Comparison of ENCODE assay signal across 8 cellular contexts in the genomic region with DNA sequence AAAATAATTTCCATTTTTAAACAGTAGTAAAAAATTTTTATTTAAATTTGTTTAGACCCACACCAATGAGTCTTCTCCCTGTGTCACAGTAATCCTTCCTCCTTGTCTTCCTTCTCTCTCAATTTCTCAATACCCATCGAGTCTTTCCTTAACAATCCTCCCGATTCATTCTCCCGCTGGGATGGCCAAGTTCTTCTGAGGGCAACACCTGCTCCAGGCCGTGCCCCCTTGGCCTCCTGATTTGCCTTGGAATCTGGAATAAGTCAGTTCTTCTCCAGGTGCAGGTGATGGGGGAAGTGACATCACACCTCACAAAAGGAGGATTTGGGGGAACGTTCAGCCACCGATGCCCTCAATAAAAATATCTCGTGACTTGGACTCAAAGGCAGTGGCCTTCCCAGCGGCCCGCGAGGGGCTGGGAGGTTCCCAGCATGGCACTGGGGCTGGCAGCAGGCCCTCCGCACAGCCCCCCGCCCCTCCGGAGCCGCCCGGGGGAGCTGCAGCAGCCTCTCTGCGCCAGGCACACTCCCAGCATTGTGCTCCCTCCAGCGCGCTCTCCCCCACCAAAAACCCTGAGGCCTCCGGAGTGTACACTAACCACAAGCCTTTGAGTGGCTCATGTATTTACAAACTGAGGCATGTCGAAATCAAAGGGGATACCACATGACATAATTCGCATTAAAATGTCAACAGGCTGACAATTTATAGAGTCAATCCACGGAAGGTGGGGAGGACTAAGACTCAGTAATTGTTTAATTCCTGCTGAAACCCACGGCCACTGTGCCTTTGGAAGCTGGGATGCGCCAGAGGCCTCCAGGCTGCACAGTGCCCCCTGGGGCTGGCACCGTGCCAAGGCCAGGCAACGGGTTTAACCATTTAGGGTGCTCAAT.
DNase-seq lines count a peak whose midpoint lies in the region; ATAC-seq and TF ChIP-seq lines count a peak whose summit lies in the region.

No MANE protein-coding gene starts in this region.

- peak overlapping the region; percentile 40 for H3K27ac ChIP-seq in upper lobe of right lung

- no peaks in the 10 kb centered on the region for H3K9me3 ChIP-seq in upper lobe of right lung

- no peaks in the 10 kb centered on the region for H3K36me3 ChIP-seq in upper lobe of right lung

- DNase-seq in NCI-H82 (lab: John Stamatoyannopoulos, UW): peak; percentile 44
- DNase-seq in NCI-H82 treated with DMSO at 0.1 percent for 48 hours (lab: John Stamatoyannopoulos, UW; ENCODE audit: unreplicated experiment): no peak
- DNase-seq in NCI-H774 (lab: John Stamatoyannopoulos, UW): peak; percentile 45
- peak; percentile 83 for DNase-seq in upper lobe of right lung
- no peak for DNase-seq in cerebellar nuclear complex (lab: John Stamatoyannopoulos, UW)
- no peak for DNase-seq in stimulated activated CD4-positive, alpha-beta T cell treated with anti-CD3 and anti-CD28 coated beads, Interleukin-2, amount 100 ng/mL, for 48 hours
- no peak for DNase-seq in ecto neural progenitor cell (ENCODE audit: low spot score)

- intact Hi-C loops in upper lobe of right lung (cut with DNase I): no loop called here

- ATAC-seq in esophagus mucosa (peak; percentile 92), upper lobe of right lung (peak; percentile 86)

- H3K4me3 ChIP-seq in upper lobe of right lung: peak overlapping the region; percentile 27

- no peak for TF ChIP-seq CTCF in upper lobe of right lung (IDR thresholded peaks at IDR 0.05)

- H3K4me1 ChIP-seq in upper lobe of right lung: peaks cover 32% of the 10 kb centered on the region

- H3K27me3 ChIP-seq in upper lobe of right lung: no peaks in the 10 kb centered on the region

Comparison
In these comparisons a context has a peak if more than half of its experiments do, and no peak if none do; other contexts are left out.
1. DNase-seq: peak in NCI-H82 (single experiment), NCI-H774 (single experiment) and upper lobe of right lung (single experiment); none in NCI-H82 treated with DMSO at 0.1 percent for 48 hours (single experiment), cerebellar nuclear complex (0 of 2), stimulated activated CD4-positive, alpha-beta T cell treated with anti-CD3 and anti-CD28 coated beads, Interleukin-2, amount 100 ng/mL, for 48 hours (0 of 2) and ecto neural progenitor cell (single experiment).